ENCODE assay signal across 1 cellular context in the genomic region with DNA sequence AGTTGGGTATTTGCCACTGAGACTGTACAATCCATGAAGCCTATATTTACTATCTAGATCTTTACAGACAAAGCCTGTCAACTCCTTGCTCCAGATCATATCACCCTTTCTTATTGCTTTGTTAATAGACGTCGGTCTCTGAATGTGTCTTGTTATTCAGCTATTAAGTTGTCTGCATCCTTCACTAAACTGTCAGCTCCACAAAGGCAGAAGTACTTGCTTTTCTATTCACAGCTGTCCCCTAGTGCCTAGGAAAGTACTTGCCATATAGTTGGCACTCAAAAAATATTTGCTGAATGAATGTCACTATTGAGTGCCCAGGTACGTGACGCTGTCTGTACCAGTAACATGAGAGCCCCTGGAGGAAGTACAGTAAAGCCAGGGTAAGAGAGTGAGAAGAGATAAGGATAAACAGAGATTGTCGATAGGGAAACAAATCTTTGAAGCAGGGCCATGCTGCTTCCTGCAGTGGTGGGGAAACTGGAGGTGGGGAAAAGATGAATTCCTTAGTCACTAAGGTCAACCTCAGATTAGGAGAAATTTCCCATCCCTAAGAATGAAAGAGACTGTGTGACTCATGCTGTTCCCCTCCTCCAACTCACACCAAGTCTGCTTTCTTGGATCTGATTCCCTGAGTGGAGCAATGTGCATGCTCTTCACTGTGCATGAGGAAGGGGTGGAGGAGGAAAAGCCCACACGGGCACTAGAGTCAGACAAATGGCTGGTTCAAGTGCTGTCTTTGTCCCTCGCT.
TF ChIP-seq lines count a peak whose summit lies in the region.

No MANE protein-coding gene starts in this region.

TF ChIP-seq in Ishikawa, 13 proteins besides CTCF, POLR2A, EP300 and RAD21 (continued from another document):
- TF ChIP-seq, protein P1, sequence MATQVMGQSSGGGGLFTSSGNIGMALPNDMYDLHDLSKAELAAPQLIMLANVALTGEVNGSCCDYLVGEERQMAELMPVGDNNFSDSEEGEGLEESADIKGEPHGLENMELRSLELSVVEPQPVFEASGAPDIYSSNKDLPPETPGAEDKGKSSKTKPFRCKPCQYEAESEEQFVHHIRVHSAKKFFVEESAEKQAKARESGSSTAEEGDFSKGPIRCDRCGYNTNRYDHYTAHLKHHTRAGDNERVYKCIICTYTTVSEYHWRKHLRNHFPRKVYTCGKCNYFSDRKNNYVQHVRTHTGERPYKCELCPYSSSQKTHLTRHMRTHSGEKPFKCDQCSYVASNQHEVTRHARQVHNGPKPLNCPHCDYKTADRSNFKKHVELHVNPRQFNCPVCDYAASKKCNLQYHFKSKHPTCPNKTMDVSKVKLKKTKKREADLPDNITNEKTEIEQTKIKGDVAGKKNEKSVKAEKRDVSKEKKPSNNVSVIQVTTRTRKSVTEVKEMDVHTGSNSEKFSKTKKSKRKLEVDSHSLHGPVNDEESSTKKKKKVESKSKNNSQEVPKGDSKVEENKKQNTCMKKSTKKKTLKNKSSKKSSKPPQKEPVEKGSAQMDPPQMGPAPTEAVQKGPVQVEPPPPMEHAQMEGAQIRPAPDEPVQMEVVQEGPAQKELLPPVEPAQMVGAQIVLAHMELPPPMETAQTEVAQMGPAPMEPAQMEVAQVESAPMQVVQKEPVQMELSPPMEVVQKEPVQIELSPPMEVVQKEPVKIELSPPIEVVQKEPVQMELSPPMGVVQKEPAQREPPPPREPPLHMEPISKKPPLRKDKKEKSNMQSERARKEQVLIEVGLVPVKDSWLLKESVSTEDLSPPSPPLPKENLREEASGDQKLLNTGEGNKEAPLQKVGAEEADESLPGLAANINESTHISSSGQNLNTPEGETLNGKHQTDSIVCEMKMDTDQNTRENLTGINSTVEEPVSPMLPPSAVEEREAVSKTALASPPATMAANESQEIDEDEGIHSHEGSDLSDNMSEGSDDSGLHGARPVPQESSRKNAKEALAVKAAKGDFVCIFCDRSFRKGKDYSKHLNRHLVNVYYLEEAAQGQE (IDR thresholded peaks at IDR 0.05; ENCODE audit: low read depth), result no peak
